In genomic region chr22:32660292-32660691, GRCh38 we compare ENCODE assay signal across 9 cellular contexts.
DNase-seq lines count a peak whose midpoint lies in the region; ATAC-seq, FAIRE-seq and TF ChIP-seq lines count a peak whose summit lies in the region.
"Had no signal": no experiment of that assay in that cellular context is flagged by ENCODE, and none has a peak within 500 bp of the region (broad histone marks: within the 10 kb centered on the region; RNA-seq: fewer than 3 reads in every experiment).

No MANE protein-coding gene starts in this region.

- H3K9ac ChIP-seq in BLaER1 (no peak overlapping the region), H9 (ENCODE audit: extremely low read depth, insufficient read length, low read length) (no peak overlapping the region), OCI-LY3 (ENCODE audit: low read length) (no peak overlapping the region), parathyroid adenoma (no peak overlapping the region)

- H2BK12ac ChIP-seq in H9 (ENCODE audit: insufficient read length, low read depth, low read length), result no peak overlapping the region

- TF ChIP-seq CTCF in H9 (conservative IDR thresholded peaks at IDR 0.05) (peak; percentile 85), OCI-LY3 (IDR thresholded peaks at IDR 0.05; ENCODE audit: low read depth, low read length) (peak; percentile 91), parathyroid adenoma (IDR thresholded peaks at IDR 0.05) (peak; percentile 50)

- H3K23ac ChIP-seq in H9 (ENCODE audit: insufficient read length, low read depth, low read length), result no peak overlapping the region

- no peak overlapping the region for H3K14ac ChIP-seq in H9 (ENCODE audit: insufficient read depth, low read length)

- no peak overlapping the region for H3K4me3 Mint-ChIP-seq in H9
- H3K4me3 Mint-ChIP-seq in activated T-helper 17 cell treated with anti-CD3 and anti-CD28 coated beads, Interleukin-2, amount 50 U/mL, for 72 hours, result no peak overlapping the region

- peak; percentile 78 for DNase-seq in H9
- peak; percentile 24 to 64 for DNase-seq in frontal cortex (ENCODE audit: low spot score in 2 of 2)
- no peak for DNase-seq in middle frontal gyrus (ENCODE audit: extremely low spot score, low spot score)

- H2BK120ac ChIP-seq in H9 (ENCODE audit: low read depth, low read length, poor library complexity, severe bottlenecking), result no peak overlapping the region

- no peak overlapping the region for H4K91ac ChIP-seq in H9 (ENCODE audit: insufficient read length, low read depth, low read length)

- H3K27ac ChIP-seq in BLaER1 (no peak overlapping the region), H9 (ENCODE audit: insufficient read length, low read depth, low read length) (no peak overlapping the region), OCI-LY3 (ENCODE audit: low read length) (no peak overlapping the region), parathyroid adenoma (no peak overlapping the region)

- no peaks in the 10 kb centered on the region for H3K79me1 ChIP-seq in H9 (ENCODE audit: insufficient read depth, low read depth, low read length, poor library complexity, severe bottlenecking)

- no peaks in the 10 kb centered on the region for H3K27me3 ChIP-seq in BLaER1
- H3K27me3 ChIP-seq in H9 (ENCODE audit: insufficient read depth, low read length), result no peaks in the 10 kb centered on the region; the same call in 1 of the 2 replicates
- H3K27me3 ChIP-seq in OCI-LY3 (ENCODE audit: low read depth, low read length), result peaks cover 49% of the 10 kb centered on the region
- no peaks in the 10 kb centered on the region for H3K27me3 ChIP-seq in parathyroid adenoma (ENCODE audit: control insufficient read depth, insufficient read depth, low read length)

- H3K4me1 Mint-ChIP-seq in H9, result peaks cover 3 to 4% of the 10 kb centered on the region in 2 experiments; a peak in 2 of 4 replicates
- no peaks in the 10 kb centered on the region for H3K4me1 Mint-ChIP-seq in activated T-helper 17 cell treated with anti-CD3 and anti-CD28 coated beads, Interleukin-2, amount 50 U/mL, for 72 hours

- H3K36me3 ChIP-seq in BLaER1, result no peaks in the 10 kb centered on the region
- H3K36me3 ChIP-seq in OCI-LY3 (replicated peaks; ENCODE audit: low read depth, low read length), result no peaks in the 10 kb centered on the region
- no peaks in the 10 kb centered on the region for H3K36me3 ChIP-seq in parathyroid adenoma (ENCODE audit: control insufficient read depth, insufficient read depth, low read length)

- H4K20me1 ChIP-seq in BLaER1 (no peaks in the 10 kb centered on the region), H9 (ENCODE audit: control insufficient read depth, insufficient read depth, insufficient read length) (no peaks in the 10 kb centered on the region), OCI-LY3 (ENCODE audit: insufficient read depth, low read length) (no peaks in the 10 kb centered on the region)

- H3K79me2 ChIP-seq in H9 (ENCODE audit: insufficient read depth, low read length) (no peaks in the 10 kb centered on the region), OCI-LY3 (ENCODE audit: low read length) (no peaks in the 10 kb centered on the region), parathyroid adenoma (no peaks in the 10 kb centered on the region)

- peak; percentile 29 for ATAC-seq in activated T-helper 17 cell treated with anti-CD3 and anti-CD28 coated beads, Interleukin-2, amount 50 U/mL, for 72 hours (replicated peaks)
- no peak for ATAC-seq in HG02623 (IDR thresholded peaks at IDR 0.05; ENCODE audit: unreplicated experiment)

- no peak overlapping the region for H4K8ac ChIP-seq in H9 (replicated peaks; ENCODE audit: insufficient read length, low read depth, low read length)

- peaks cover 5% of the 10 kb centered on the region for H3K27me3 Mint-ChIP-seq in H9 (ENCODE audit: low read depth)
- H3K27me3 Mint-ChIP-seq in activated T-helper 17 cell treated with anti-CD3 and anti-CD28 coated beads, Interleukin-2, amount 50 U/mL, for 72 hours, result peaks cover 14% of the 10 kb centered on the region

- no peaks in the 10 kb centered on the region for H3K9me3 ChIP-seq in BLaER1
- H3K9me3 ChIP-seq in H9 (ENCODE audit: control insufficient read depth, low read depth, low read length), result no peaks in the 10 kb centered on the region
- no peaks in the 10 kb centered on the region for H3K9me3 ChIP-seq in OCI-LY3 (ENCODE audit: insufficient read depth, low read length)
- H3K9me3 ChIP-seq in parathyroid adenoma (ENCODE audit: control insufficient read depth, low read length), result no peaks in the 10 kb centered on the region

- H3T11ph ChIP-seq in H9 (ENCODE audit: low read length), result no peak overlapping the region

- no peaks in the 10 kb centered on the region for H3K23me2 ChIP-seq in H9 (ENCODE audit: insufficient read length, low read depth, low read length, poor library complexity, severe bottlenecking)

- H3K18ac ChIP-seq in H9 (ENCODE audit: insufficient read length, low read depth, low read length), result no peak overlapping the region

- WGBS in H9 (ENCODE audit: extremely low coverage, insufficient read length, low lambda C conversion rate), result no CpG with 5 or more reads among the region's 9 CpGs

- no peak overlapping the region for H2BK20ac ChIP-seq in H9 (ENCODE audit: low read depth, low read length, poor library complexity, severe bottlenecking)

- H3K56ac ChIP-seq in H9 (ENCODE audit: insufficient read length, low read depth, low read length), result no peak overlapping the region

- peaks cover 0 to 7% (median 0%) of the 10 kb centered on the region in 3 experiments; a peak in 1 of 7 replicates for H3K36me3 Mint-ChIP-seq in H9 (ENCODE audit: insufficient read depth in 1 of 3, low read depth in 3 of 3)
- H3K36me3 Mint-ChIP-seq in activated T-helper 17 cell treated with anti-CD3 and anti-CD28 coated beads, Interleukin-2, amount 50 U/mL, for 72 hours (ENCODE audit: low read depth), result no peaks in the 10 kb centered on the region

- H2BK15ac ChIP-seq in H9 (ENCODE audit: low read depth, low read length), result no peak overlapping the region

- H3K4me2 ChIP-seq in BLaER1 (0 out of 2 replicates have a peak overlapping the region, but pooled peaks have one; percentile 8), H9 (ENCODE audit: insufficient read depth, insufficient read length, low read length) (no peak overlapping the region), OCI-LY3 (ENCODE audit: low read length) (no peak overlapping the region), parathyroid adenoma (ENCODE audit: low read length) (no peak overlapping the region)

- no peak overlapping the region for H2BK5ac ChIP-seq in H9 (ENCODE audit: insufficient read length, low read length)

- no peak overlapping the region for H2AFZ ChIP-seq in H9 (ENCODE audit: low read length)
- no peak overlapping the region for H2AFZ ChIP-seq in OCI-LY3 (ENCODE audit: low read depth, low read length)
- no peak overlapping the region for H2AFZ ChIP-seq in parathyroid adenoma

- H3K9me3 Mint-ChIP-seq in H9, result no peaks in the 10 kb centered on the region
- no peaks in the 10 kb centered on the region for H3K9me3 Mint-ChIP-seq in activated T-helper 17 cell treated with anti-CD3 and anti-CD28 coated beads, Interleukin-2, amount 50 U/mL, for 72 hours

- H3K4me1 ChIP-seq in BLaER1 (0 out of 2 replicates have a peak, but pooled peaks cover 7% of the 10 kb centered on the region), H9 (ENCODE audit: insufficient read depth, low read length) (no peaks in the 10 kb centered on the region), OCI-LY3 (ENCODE audit: low read length) (no peaks in the 10 kb centered on the region), parathyroid adenoma (no peaks in the 10 kb centered on the region)

- no peak for FAIRE-seq in frontal cortex (lab: Jason Lieb, UNC)

- no peak overlapping the region for H3K27ac Mint-ChIP-seq in H9
- H3K27ac Mint-ChIP-seq in activated T-helper 17 cell treated with anti-CD3 and anti-CD28 coated beads, Interleukin-2, amount 50 U/mL, for 72 hours, result no peak overlapping the region

- H3K4me3 ChIP-seq in BLaER1 (no peak overlapping the region), OCI-LY3 (ENCODE audit: low read length) (no peak overlapping the region), parathyroid adenoma (ENCODE audit: low read depth, low read length) (no peak overlapping the region)
- H3K4me3 ChIP-seq: skin epidermis had no signal

- H4K5ac ChIP-seq in H9 (ENCODE audit: insufficient read length, low read depth, low read length), result no peak overlapping the region

- no peak overlapping the region for H3K4ac ChIP-seq in H9 (ENCODE audit: low read depth, low read length)

- no peak overlapping the region for H2AK5ac ChIP-seq in H9 (ENCODE audit: insufficient read length, low read length)
